Comparison of ENCODE assay signal across 23 cellular contexts in the genomic region with DNA sequence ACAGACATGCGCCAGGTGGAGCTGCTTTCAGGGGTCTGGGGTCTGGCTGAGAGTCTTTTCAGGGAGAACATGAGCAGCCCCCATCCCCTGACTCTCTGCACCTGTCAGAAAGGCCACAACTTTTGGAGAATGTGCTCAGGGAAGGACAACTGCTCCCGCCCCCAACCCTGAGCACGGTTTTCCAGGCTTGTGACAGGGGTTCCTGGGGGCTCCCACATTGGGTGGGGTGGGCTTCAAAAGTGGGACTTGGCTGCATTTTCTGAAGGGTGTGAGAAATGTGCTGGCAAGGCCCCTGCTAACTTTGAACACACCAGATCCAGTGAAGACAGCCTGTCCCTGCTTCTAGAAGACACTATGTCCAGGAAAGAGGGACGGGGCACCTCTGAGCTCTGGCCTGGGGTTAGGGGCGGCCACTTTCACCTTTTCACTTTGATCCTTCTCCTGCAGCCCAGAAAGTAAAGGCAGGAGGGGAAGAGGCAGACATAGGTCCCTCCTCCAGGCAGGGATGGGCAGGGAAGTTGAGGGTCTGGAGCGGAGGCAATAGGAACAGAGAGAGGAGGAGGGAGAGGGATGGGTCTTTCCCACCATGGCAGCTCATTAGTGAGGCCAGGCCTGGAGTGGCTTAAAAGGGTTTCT. TPM values are rescaled to one million over a fixed set of nuclear protein-coding genes. Genes with fewer than 3 reads are reported as not detected.
DNase-seq lines count a peak whose midpoint lies in the region; ATAC-seq, FAIRE-seq and TF ChIP-seq lines count a peak whose summit lies in the region.
"Had no signal": no experiment of that assay in that cellular context is flagged by ENCODE, and none has a peak within 500 bp of the region (broad histone marks: within the 10 kb centered on the region; RNA-seq: fewer than 3 reads in every experiment).

No MANE protein-coding gene starts in this region.

- DNase-seq in left cardiac atrium (peak; percentile 7), left ventricle myocardium superior (no peak), astrocyte (ENCODE audit: low read depth) (no peak), type B pancreatic cell (ENCODE audit: extremely low spot score, unreplicated experiment) (no peak), NCI-H1436 treated with DMSO at 0.1 percent for 48 hours (lab: John Stamatoyannopoulos, UW) (no peak), AML-193 (lab: John Stamatoyannopoulos, UW) (no peak)
- no peak for DNase-seq in stimulated activated CD4-positive, alpha-beta T cell treated with anti-CD3 and anti-CD28 coated beads, Interleukin-2, amount 100 ng/mL, for 48 hours
- DNase-seq: activated CD4-positive, alpha-beta T cell treated with anti-CD3 and anti-CD28 coated beads for 36 hours; cerebellar nuclear complex; effector CD8-positive, alpha-beta T cell; Kasumi-1; left lung; NCI-H1092 treated with DMSO at 0.1 percent for 48 hours; NCI-H2029 treated with DMSO at 0.1 percent for 48 hours; NCI-H446; stimulated activated naive B cell treated with anti-CD40 and anti-IgM and Interleukin-4, amounts not matched to agents 10 μg/mL and 1 μg/mL and 100 μg/mL, for 72 hours; testis had no signal

- H2AFZ ChIP-seq in astrocyte (ENCODE audit: low read depth, low read length), result peak overlapping the region; percentile 61

- H3K4me1 Mint-ChIP-seq in astrocyte (ENCODE audit: low read depth, unreplicated experiment), result peaks cover 9% of the 10 kb centered on the region
- peaks cover 29% of the 10 kb centered on the region for H3K4me1 Mint-ChIP-seq in type B pancreatic cell (ENCODE audit: unreplicated experiment)

- H3K9me3 Mint-ChIP-seq in astrocyte (ENCODE audit: unreplicated experiment), result no peaks in the 10 kb centered on the region
- H3K9me3 Mint-ChIP-seq in type B pancreatic cell, result no peaks in the 10 kb centered on the region
- H3K9me3 Mint-ChIP-seq: activated T-helper 1 cell treated with anti-CD3 and anti-CD28 coated beads, Interleukin-12 subunit alpha, Interleukin-12 subunit beta, Interleukin-2, Interleukin-4 antibody, amounts not matched to agents 30 ng/mL and 10 ng/mL and 1 ng/mL, durations not matched to agents 14 hours and 24 hours and 36 hours; stimulated activated naive B cell treated with anti-CD40 and anti-IgM and Interleukin-4, amounts not matched to agents 10 μg/mL and 1 μg/mL and 100 μg/mL, for 72 hours had no signal

- H3K36me3 ChIP-seq in astrocyte (ENCODE audit: insufficient read depth, low read length) (no peaks in the 10 kb centered on the region), mesodermal cell (ENCODE audit: control insufficient read depth, insufficient read depth, low read length) (peaks cover 27% of the 10 kb centered on the region)
- H3K36me3 ChIP-seq: esophagus muscularis mucosa, gastroesophageal sphincter, left lung had no signal

- H4K20me1 ChIP-seq in astrocyte (ENCODE audit: insufficient read depth, low read length), result no peaks in the 10 kb centered on the region

- H3K9ac ChIP-seq in astrocyte (ENCODE audit: low read length), result no peak overlapping the region

- H3K4me3 ChIP-seq in astrocyte (ENCODE audit: insufficient read depth, low read depth, low read length) (no peak overlapping the region), mesodermal cell (ENCODE audit: extremely low read depth, insufficient read depth, low read length, poor library complexity, severe bottlenecking) (peak overlapping the region; percentile 56)
- H3K4me3 ChIP-seq: left lung, testis had no signal

- peaks cover 6% of the 10 kb centered on the region for H3K36me3 Mint-ChIP-seq in astrocyte (ENCODE audit: low read depth, unreplicated experiment)
- H3K36me3 Mint-ChIP-seq in type B pancreatic cell, result no peaks in the 10 kb centered on the region
- H3K36me3 Mint-ChIP-seq: activated naive CD8-positive, alpha-beta T cell had no signal

- no peak for TF ChIP-seq CTCF in astrocyte (IDR thresholded peaks at IDR 0.05; ENCODE audit: insufficient read depth, low read depth, low read length)
- no peak for TF ChIP-seq CTCF in type B pancreatic cell (conservative IDR thresholded peaks at IDR 0.05)

- H3K4me1 ChIP-seq in astrocyte (ENCODE audit: insufficient read depth, low read length) (peaks cover 6% of the 10 kb centered on the region), mesodermal cell (ENCODE audit: control insufficient read depth, insufficient read depth, low read length, poor library complexity, severe bottlenecking) (peaks cover 23% of the 10 kb centered on the region)
- H3K4me1 ChIP-seq: testis had no signal

- H3K27me3 ChIP-seq in astrocyte (ENCODE audit: insufficient read depth, low read length), result peaks cover 25% of the 10 kb centered on the region
- H3K27me3 ChIP-seq: testis had no signal

- H3K79me2 ChIP-seq in astrocyte (ENCODE audit: insufficient read depth, low read length), result no peaks in the 10 kb centered on the region

- no peak for FAIRE-seq in astrocyte (lab: Jason Lieb, UNC)

- 50 to 76% methylated on average over 1 to 5 of the region's 6 CpGs for WGBS in mesodermal cell (ENCODE audit: insufficient coverage in 2 of 2), 2 experiments

- H3K27me3 Mint-ChIP-seq in astrocyte (ENCODE audit: low read depth, unreplicated experiment) (peaks cover 62% of the 10 kb centered on the region), type B pancreatic cell (peaks cover 45% of the 10 kb centered on the region)

- ATAC-seq in left cardiac atrium (no peak), left ventricle myocardium superior (no peak)
- ATAC-seq: activated CD4-positive, alpha-beta T cell treated with anti-CD3 and anti-CD28 coated beads for 36 hours; stimulated activated naive B cell treated with anti-CD40 and anti-IgM and Interleukin-4, amounts not matched to agents 10 μg/mL and 1 μg/mL and 100 μg/mL, for 72 hours had no signal

- H3K27ac ChIP-seq in astrocyte (ENCODE audit: low read depth, low read length), result no peak overlapping the region
- no peak overlapping the region for H3K27ac ChIP-seq in mesodermal cell (ENCODE audit: low read depth, low read length, severe bottlenecking)
- H3K27ac ChIP-seq: C4-2B, esophagus muscularis mucosa, gastroesophageal sphincter, left lung, testis had no signal

- H3K4me2 ChIP-seq in astrocyte (ENCODE audit: low read length), result peak overlapping the region; percentile 83

- H3K4me3 Mint-ChIP-seq in astrocyte (ENCODE audit: unreplicated experiment), result no peak overlapping the region
- peak overlapping the region; percentile 83 for H3K4me3 Mint-ChIP-seq in type B pancreatic cell
- H3K4me3 Mint-ChIP-seq: activated CD4-positive, alpha-beta T cell treated with anti-CD3 and anti-CD28 coated beads for 36 hours; activated naive CD8-positive, alpha-beta T cell; activated T-helper 1 cell treated with anti-CD3 and anti-CD28 coated beads, Interleukin-12 subunit alpha, Interleukin-12 subunit beta, Interleukin-2, Interleukin-4 antibody, amounts not matched to agents 30 ng/mL and 10 ng/mL and 1 ng/mL, durations not matched to agents 14 hours and 24 hours and 36 hours had no signal

- intact Hi-C loops in left cardiac atrium (cut with DNase I), result no loop called here
- intact Hi-C loops in left ventricle myocardium superior (cut with micrococcal nuclease), result loop anchor here (10.0 kb wide), 1 partner anchor 196 kb away; no protein-coding TSS in a partner anchor

- no peak overlapping the region for H3K27ac Mint-ChIP-seq in astrocyte (ENCODE audit: unreplicated experiment)
- H3K27ac Mint-ChIP-seq in type B pancreatic cell, result no peak overlapping the region
- H3K27ac Mint-ChIP-seq: activated CD4-positive, alpha-beta T cell treated with anti-CD3 and anti-CD28 coated beads for 36 hours; activated naive CD8-positive, alpha-beta T cell; activated T-helper 1 cell treated with anti-CD3 and anti-CD28 coated beads, Interleukin-12 subunit alpha, Interleukin-12 subunit beta, Interleukin-2, Interleukin-4 antibody, amounts not matched to agents 30 ng/mL and 10 ng/mL and 1 ng/mL, durations not matched to agents 14 hours and 24 hours and 36 hours; stimulated activated naive B cell treated with anti-CD40 and anti-IgM and Interleukin-4, amounts not matched to agents 10 μg/mL and 1 μg/mL and 100 μg/mL, for 72 hours had no signal

- H3K9me3 ChIP-seq in astrocyte (ENCODE audit: insufficient read depth, low read depth, low read length) (no peaks in the 10 kb centered on the region), mesodermal cell (ENCODE audit: control insufficient read depth, low read length) (no peaks in the 10 kb centered on the region)
- H3K9me3 ChIP-seq: esophagus muscularis mucosa, gastroesophageal sphincter, left lung, testis had no signal

RNA-seq across cellular contexts. Expression of a gene that starts 1.6 kb away (rescaled TPM):
- under 1 TPM; 0.31 to 0.50 TPM for total RNA-seq in left cardiac atrium
- 0.12 TPM for total RNA-seq in left ventricle myocardium superior
- 0.20 and 0.41 TPM in 2 replicates for total RNA-seq in astrocyte
- polyA plus RNA-seq in mesodermal cell (2013, experiment 1 of 2), result 14.8 TPM
- polyA plus RNA-seq in mesodermal cell (2013, experiment 2 of 2), result 11.8 TPM
- total RNA-seq in type B pancreatic cell (ENCODE audit: low replicate concordance), result 1.3 and 4.2 TPM in 2 replicates
- total RNA-seq: activated CD4-positive, alpha-beta T cell treated with anti-CD3 and anti-CD28 coated beads for 36 hours; activated T-helper 1 cell treated with anti-CD3 and anti-CD28 coated beads, Interleukin-12 subunit alpha, Interleukin-12 subunit beta, Interleukin-2, Interleukin-4 antibody, amounts not matched to agents 30 ng/mL and 10 ng/mL and 1 ng/mL, durations not matched to agents 14 hours and 24 hours and 36 hours had no signal

RNA-seq across cellular contexts. Expression of a gene that starts 28.9 kb away (rescaled TPM):
- total RNA-seq in left cardiac atrium, result 1 to 10 TPM; 4.6 to 5.6 TPM
- 2.9 TPM for total RNA-seq in left ventricle myocardium superior
- total RNA-seq in astrocyte, result 0.36 TPM in 1 of 2 replicates, not detected in the other
- not detected for polyA plus RNA-seq in mesodermal cell (2013, experiment 1 of 2)
- polyA plus RNA-seq in mesodermal cell (2013, experiment 2 of 2), result not detected
- 1.8 and 2.5 TPM in 2 replicates for total RNA-seq in type B pancreatic cell (ENCODE audit: low replicate concordance)

RNA-seq across cellular contexts. Expression of a gene that starts 46.2 kb away (rescaled TPM):
- total RNA-seq in left cardiac atrium (100 to 1,000 TPM; 117 to 119 TPM), left ventricle myocardium superior (115 TPM), astrocyte (193 TPM in 2 replicates), type B pancreatic cell (ENCODE audit: low replicate concordance) (144 and 157 TPM in 2 replicates)
- polyA plus RNA-seq in mesodermal cell (2013, experiment 1 of 2), result 134 TPM
- 119 TPM for polyA plus RNA-seq in mesodermal cell (2013, experiment 2 of 2)
